Comparison of ENCODE assay signal across 22 cellular contexts in the genomic region with DNA sequence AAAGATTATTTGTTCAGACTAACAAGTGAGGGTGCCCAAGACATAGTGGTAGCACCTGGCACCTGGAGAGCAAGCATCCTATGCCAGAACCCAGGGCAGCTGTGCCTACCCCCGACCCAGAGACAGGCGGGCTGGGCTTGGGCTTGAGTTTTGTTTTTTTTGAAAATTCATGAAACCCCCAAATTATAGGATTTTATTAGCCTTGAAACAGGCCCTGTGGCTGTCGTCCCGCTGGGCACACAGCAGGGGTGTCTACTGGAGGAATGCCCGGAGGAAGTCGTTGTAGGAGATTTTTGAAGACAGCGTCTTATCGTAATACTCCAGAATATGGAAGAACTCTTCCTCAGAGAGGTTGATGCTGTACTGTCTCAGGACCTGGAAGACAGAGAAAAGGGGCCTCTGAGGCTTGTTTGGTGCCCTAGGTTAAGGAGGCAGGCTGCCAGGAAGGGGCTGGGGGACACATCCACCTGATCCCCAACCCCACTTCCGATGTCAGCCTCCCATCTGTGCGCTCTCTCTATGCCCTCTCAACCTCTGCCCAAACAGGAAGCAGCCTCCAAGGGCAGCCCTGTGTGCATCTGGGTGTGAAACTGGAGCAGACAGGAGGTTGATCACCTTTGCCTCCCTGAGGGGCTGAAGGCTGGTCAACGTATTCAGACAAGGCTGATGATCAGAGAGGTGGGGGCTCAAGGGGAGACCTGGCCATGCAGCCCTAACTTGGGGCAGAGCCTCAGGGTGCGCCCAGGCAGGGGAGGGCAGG.
"Had no signal": no experiment of that assay in that cellular context is flagged by ENCODE, and none has a peak within 500 bp of the region (broad histone marks: within the 10 kb centered on the region; RNA-seq: fewer than 3 reads in every experiment).

No MANE protein-coding gene starts in this region.

- H3K27me3 ChIP-seq: breast epithelium, Peyer's patch had no signal

- ATAC-seq: activated CD8-positive, alpha-beta T cell treated with anti-CD3 and anti-CD28 coated beads, Interleukin-2, amount 10 ng/mL, durations not matched to agents 7 days and 5 days; T-helper 17 cell; WTC11 had no signal

- H3K9me3 ChIP-seq: breast epithelium, Peyer's patch had no signal

- DNase-seq: activated CD4-positive, alpha-beta T cell treated with anti-CD3 and anti-CD28 coated beads for 48 hours; activated CD4-positive, alpha-beta T cell treated with anti-CD3 and anti-CD28 coated beads, Interleukin-2, amount 50 U/mL, for 4 hours; activated CD4-positive, CD25-positive, alpha-beta regulatory T cell treated with anti-CD3 and anti-CD28 coated beads, Interleukin-2, amount 50 U/mL, for 72 hours; activated CD8-positive, alpha-beta memory T cell treated with anti-CD3 and anti-CD28 coated beads, Interleukin-2, amount 50 U/mL, for 48 hours; activated CD8-positive, alpha-beta T cell treated with anti-CD3 and anti-CD28 coated beads, Interleukin-2, amount 10 ng/mL, durations not matched to agents 7 days and 5 days; activated naive CD4-positive, alpha-beta T cell treated with anti-CD3 and anti-CD28 coated beads, Interleukin-2, amount 50 U/mL, for 16 hours; activated T-cell treated with anti-CD3 and anti-CD28 coated beads, Interleukin-2, amount 50 U/mL, for 1 hour; central memory CD4-positive, alpha-beta T cell; MV-4-11; NCI-H1092 treated with DMSO at 0.1 percent for 48 hours; NCI-H1417 treated with DMSO at 0.1 percent for 48 hours; NCI-H1694; NCI-H2029; NCI-H345; NCI-H510A; NCI-H526 treated with DMSO at 0.1 percent for 48 hours; Peyer's patch; SHP77 treated with DMSO at 0.1 percent for 48 hours; T-helper 17 cell; T-helper 9 cell had no signal

- H3K27ac ChIP-seq: breast epithelium, Peyer's patch had no signal

- H3K36me3 ChIP-seq: breast epithelium, Peyer's patch had no signal

- H3K4me3 ChIP-seq: breast epithelium, Peyer's patch had no signal

- H3K4me1 ChIP-seq: breast epithelium, Peyer's patch had no signal
